ENCODE assay signal across 1 cellular context in the genomic region with DNA sequence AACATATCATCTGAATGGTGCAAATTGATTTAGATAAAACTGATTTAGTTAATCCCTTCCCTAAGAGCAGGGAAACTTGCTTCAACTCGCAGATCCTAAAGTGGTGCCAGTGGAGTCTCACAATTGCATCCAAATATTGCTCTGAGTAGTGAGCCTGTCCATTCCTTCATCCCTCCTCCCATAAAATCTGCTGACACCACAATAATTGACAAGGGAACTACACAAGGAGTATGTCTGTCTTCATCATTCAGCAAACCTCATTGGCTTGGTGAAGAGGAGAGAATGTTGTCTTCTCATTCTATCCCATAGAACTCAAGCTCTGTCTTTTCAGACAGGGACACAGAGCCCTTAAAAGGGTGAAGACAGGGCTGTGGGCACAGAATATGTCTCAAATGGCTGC.
TF ChIP-seq lines count a peak whose summit lies in the region.

No MANE protein-coding gene starts in this region.

TF ChIP-seq in HepG2, 621 proteins besides CTCF, POLR2A, EP300 and RAD21:
- TF ChIP-seq MAFF (IDR thresholded peaks at IDR 0.05; ENCODE audit: low read depth, low read length): peak; percentile 91
- no peak for TF ChIP-seq ZNF207 (IDR thresholded peaks at IDR 0.05; ENCODE audit: borderline replicate concordance)
- no peak for TF ChIP-seq ZNF549 (CRISPR knock-in tag; IDR thresholded peaks at IDR 0.05)
- TF ChIP-seq MAFK (conservative IDR thresholded peaks at IDR 0.05 in 1 of 2, IDR thresholded peaks at IDR 0.05 in 1 of 2; ENCODE audit: low read length in 2 of 2): peak; percentile 85 to 94
